Comparison of ENCODE assay signal across 1 cellular context in genomic region chr6:169810066-169810989, GRCh38.
A peak's percentile ranks its signal among the peaks of the same experiment; 100 is the strongest.
TF ChIP-seq lines count a peak whose summit lies in the region.

No MANE protein-coding gene starts in this region.

TF ChIP-seq in HepG2, 621 proteins besides CTCF, POLR2A, EP300 and RAD21 (continued from another document and continues in another):
- TF ChIP-seq MYPOP (CRISPR knock-in tag; IDR thresholded peaks at IDR 0.05) (no peak), NFKB2 (CRISPR knock-in tag; IDR thresholded peaks at IDR 0.05; ENCODE audit: borderline replicate concordance) (0 out of 2 replicates have a peak, but pooled peaks have one; percentile 29), ZNF260 (CRISPR knock-in tag; IDR thresholded peaks at IDR 0.05; ENCODE audit: borderline replicate concordance, low read depth) (no peak), ZNF557 (CRISPR knock-in tag; IDR thresholded peaks at IDR 0.05) (no peak), EED (CRISPR knock-in tag; IDR thresholded peaks at IDR 0.05) (no peak), HMGXB4 (CRISPR knock-in tag; IDR thresholded peaks at IDR 0.05; ENCODE audit: borderline replicate concordance in 1 of 2, low read depth in 1 of 2) (no peak), ZNF484 (CRISPR knock-in tag; IDR thresholded peaks at IDR 0.05; ENCODE audit: borderline replicate concordance, low read depth) (no peak), TFAP4 (IDR thresholded peaks at IDR 0.05; ENCODE audit: borderline replicate concordance, low read depth) (peak; percentile 81), MLXIP (CRISPR knock-in tag; IDR thresholded peaks at IDR 0.05; ENCODE audit: borderline replicate concordance) (no peak), AGO1 (IDR thresholded peaks at IDR 0.05; ENCODE audit: low read depth, low read length, poor library complexity, severe bottlenecking) (no peak), PCBP2 (optimal IDR thresholded peaks at IDR 0.05; ENCODE audit: low read depth, low read length, poor library complexity, severe bottlenecking) (no peak), ZNF234 (CRISPR knock-in tag; conservative IDR thresholded peaks at IDR 0.05) (no peak), NFATC3 (CRISPR knock-in tag; IDR thresholded peaks at IDR 0.05) (no peak), ZNF713 (CRISPR knock-in tag; IDR thresholded peaks at IDR 0.05) (no peak), YY1 (IDR thresholded peaks at IDR 0.05; ENCODE audit: insufficient read depth, insufficient replicate concordance, low read depth, low read length) (no peak), KAT2B (IDR thresholded peaks at IDR 0.05; ENCODE audit: borderline replicate concordance, low read depth, low read length) (no peak), DMTF1 (CRISPR knock-in tag; IDR thresholded peaks at IDR 0.05) (no peak), GLI4 (CRISPR knock-in tag; IDR thresholded peaks at IDR 0.05; ENCODE audit: borderline replicate concordance) (no peak), CREM (IDR thresholded peaks at IDR 0.05) (no peak), CREM (CRISPR knock-in tag; IDR thresholded peaks at IDR 0.05) (no peak), PBX3 (CRISPR knock-in tag; IDR thresholded peaks at IDR 0.05; ENCODE audit: borderline replicate concordance) (no peak), KLF9 (CRISPR knock-in tag; IDR thresholded peaks at IDR 0.05; ENCODE audit: low read depth) (no peak), ZHX1 (CRISPR knock-in tag; IDR thresholded peaks at IDR 0.05; ENCODE audit: low read depth) (peak; percentile 47; the same call in 1 of the 2 replicates), SUZ12 (IDR thresholded peaks at IDR 0.05; ENCODE audit: low read depth, low read length) (no peak), TERF1 (CRISPR knock-in tag; IDR thresholded peaks at IDR 0.05) (no peak), ZNF280D (CRISPR knock-in tag; IDR thresholded peaks at IDR 0.05) (no peak), CBFB (CRISPR knock-in tag; IDR thresholded peaks at IDR 0.05) (no peak), PRPF4 (IDR thresholded peaks at IDR 0.05; ENCODE audit: low read depth, low read length, poor library complexity, severe bottlenecking) (no peak), RNF219 (CRISPR knock-in tag; IDR thresholded peaks at IDR 0.05) (no peak), HNRNPL (IDR thresholded peaks at IDR 0.05; ENCODE audit: low read depth, low read length) (no peak), ZNF552 (CRISPR knock-in tag; IDR thresholded peaks at IDR 0.05; ENCODE audit: borderline replicate concordance) (0 out of 2 replicates have a peak, but pooled peaks have one; percentile 62), HHEX (CRISPR knock-in tag; IDR thresholded peaks at IDR 0.05) (no peak)
